Comparison of ENCODE assay signal across 1 cellular context in the genomic region with DNA sequence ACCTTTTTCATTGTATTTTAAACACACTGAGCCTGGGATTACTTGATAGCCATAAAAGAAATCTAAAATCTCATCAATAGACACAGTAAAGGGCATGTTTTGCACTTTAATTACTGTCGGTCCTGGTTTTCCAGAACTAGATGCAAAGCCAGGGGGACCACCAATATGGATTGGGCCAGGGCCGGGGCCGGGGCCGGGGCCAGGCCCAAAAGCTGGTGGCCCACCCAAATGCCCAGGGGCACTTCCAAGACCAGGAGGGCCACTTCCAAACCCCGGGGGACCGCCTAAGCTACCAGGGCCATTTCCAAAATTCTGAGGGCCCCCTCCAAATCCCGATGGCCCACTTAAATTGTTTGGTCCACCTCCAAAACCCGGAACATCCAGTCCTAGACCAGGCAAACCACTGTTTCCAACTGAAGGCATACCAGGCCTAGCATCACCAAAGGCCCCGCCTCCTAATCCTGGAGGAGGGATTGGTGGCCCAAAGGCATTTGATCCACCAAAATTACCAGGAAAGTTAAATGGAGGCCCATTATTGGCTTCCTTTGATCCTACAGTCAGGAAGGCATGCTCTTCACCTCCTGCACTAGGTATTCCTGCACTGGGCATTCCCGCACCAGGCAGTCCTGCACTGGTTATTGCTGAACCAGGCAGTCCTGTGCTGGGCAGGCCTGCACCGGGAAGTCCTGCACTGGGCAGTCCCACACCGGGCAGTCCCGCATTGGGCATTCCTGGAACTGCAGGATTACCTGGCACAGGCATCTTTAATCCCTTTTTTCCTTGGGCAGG.
TF ChIP-seq lines count a peak whose summit lies in the region.

No MANE protein-coding gene starts in this region.

TF ChIP-seq in GM12878, 131 proteins besides CTCF, POLR2A, EP300 and RAD21:
- TF ChIP-seq PAX8 (IDR thresholded peaks at IDR 0.05) (no peak), RUNX3 (IDR thresholded peaks at IDR 0.05; ENCODE audit: low read length) (no peak), NFXL1 (IDR thresholded peaks at IDR 0.05; ENCODE audit: borderline replicate concordance) (no peak), IKZF1 (conservative IDR thresholded peaks at IDR 0.05) (no peak)
